ENCODE assay signal across 11 cellular contexts in the genomic region with DNA sequence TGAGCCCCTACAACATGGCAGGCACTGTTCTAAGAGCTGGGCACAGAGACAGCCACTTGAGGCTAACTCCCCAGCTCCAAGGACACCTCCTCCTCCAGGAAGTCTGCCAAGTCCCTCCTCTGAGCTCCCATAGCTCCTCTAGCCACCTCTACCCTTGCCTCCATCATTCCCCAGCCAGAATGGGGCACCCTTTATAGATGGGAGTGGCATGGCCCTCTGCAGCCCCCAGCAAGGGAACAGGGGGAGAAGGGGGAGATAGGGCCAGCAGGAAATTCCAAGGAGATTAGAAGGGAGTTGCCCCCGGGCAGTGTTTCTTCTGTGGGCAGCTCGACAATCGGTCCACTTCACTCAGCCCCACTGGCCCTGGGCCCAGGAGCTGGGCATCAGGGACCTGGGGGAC. TPM values are rescaled to one million over a fixed set of nuclear protein-coding genes. Genes with fewer than 3 reads are reported as not detected.
A peak's percentile ranks its signal among the peaks of the same experiment; 100 is the strongest.
DNase-seq lines count a peak whose midpoint lies in the region; ATAC-seq and TF ChIP-seq lines count a peak whose summit lies in the region.
"Had no signal": no experiment of that assay in that cellular context is flagged by ENCODE, and none has a peak within 500 bp of the region (broad histone marks: within the 10 kb centered on the region; RNA-seq: fewer than 3 reads in every experiment).

No MANE protein-coding gene starts in this region.

- peak overlapping the region; percentile 35 for H3K4me3 Mint-ChIP-seq in activated T-helper 17 cell treated with anti-CD3 and anti-CD28 coated beads, Interleukin-2, amount 50 U/mL, for 72 hours
- no peak overlapping the region for H3K4me3 Mint-ChIP-seq in stimulated activated memory B cell treated with anti-CD40 and anti-IgM and Interleukin-4, amounts not matched to agents 10 μg/mL and 1 μg/mL and 100 μg/mL, for 72 hours

- ATAC-seq in activated T-helper 17 cell treated with anti-CD3 and anti-CD28 coated beads, Interleukin-2, amount 50 U/mL, for 72 hours (replicated peaks): no peak
- ATAC-seq in gastroesophageal sphincter (no peak), GM19467 (IDR thresholded peaks at IDR 0.05; ENCODE audit: unreplicated experiment) (no peak), HG03460 (IDR thresholded peaks at IDR 0.05; ENCODE audit: unreplicated experiment) (no peak)
- ATAC-seq in stimulated activated memory B cell treated with anti-CD40 and anti-IgM and Interleukin-4, amounts not matched to agents 10 μg/mL and 1 μg/mL and 100 μg/mL, for 72 hours: no peak

- no peaks in the 10 kb centered on the region for H3K9me3 Mint-ChIP-seq in activated T-helper 17 cell treated with anti-CD3 and anti-CD28 coated beads, Interleukin-2, amount 50 U/mL, for 72 hours
- H3K9me3 Mint-ChIP-seq in stimulated activated memory B cell treated with anti-CD40 and anti-IgM and Interleukin-4, amounts not matched to agents 10 μg/mL and 1 μg/mL and 100 μg/mL, for 72 hours: no peaks in the 10 kb centered on the region
- H3K9me3 Mint-ChIP-seq: IgD-negative memory B cell had no signal

- TF ChIP-seq POLR2A in gastroesophageal sphincter (IDR thresholded peaks at IDR 0.05): no peak

- intact Hi-C loops in posterior vena cava (cut with DNase I): no loop called here

- H3K27me3 Mint-ChIP-seq in activated T-helper 17 cell treated with anti-CD3 and anti-CD28 coated beads, Interleukin-2, amount 50 U/mL, for 72 hours: peaks cover 1% of the 10 kb centered on the region
- H3K27me3 Mint-ChIP-seq in stimulated activated memory B cell treated with anti-CD40 and anti-IgM and Interleukin-4, amounts not matched to agents 10 μg/mL and 1 μg/mL and 100 μg/mL, for 72 hours: no peaks in the 10 kb centered on the region
- H3K27me3 Mint-ChIP-seq: IgD-negative memory B cell had no signal

- H3K36me3 Mint-ChIP-seq in activated T-helper 17 cell treated with anti-CD3 and anti-CD28 coated beads, Interleukin-2, amount 50 U/mL, for 72 hours (ENCODE audit: low read depth): no peaks in the 10 kb centered on the region
- peaks cover 5% of the 10 kb centered on the region for H3K36me3 Mint-ChIP-seq in stimulated activated memory B cell treated with anti-CD40 and anti-IgM and Interleukin-4, amounts not matched to agents 10 μg/mL and 1 μg/mL and 100 μg/mL, for 72 hours
- H3K36me3 Mint-ChIP-seq: IgD-negative memory B cell had no signal

- WGBS in gastroesophageal sphincter (ENCODE audit: low coverage in 1 of 2), 2 donors: 27% methylated on average over 3 of the region's 3 CpGs; no CpG with 5 or more reads in 1 of the 2 donors

- H3K36me3 ChIP-seq in gastroesophageal sphincter: no peaks in the 10 kb centered on the region
- H3K36me3 ChIP-seq: cardiac muscle cell had no signal

- H3K27ac ChIP-seq in gastroesophageal sphincter: peak overlapping the region in 3 of 4 donors; percentile 91 to 98 (median 96)
- H3K27ac ChIP-seq: cardiac muscle cell had no signal

- no peaks in the 10 kb centered on the region for H3K9me3 ChIP-seq in gastroesophageal sphincter
- H3K9me3 ChIP-seq: HAP-1 had no signal

- H3K27ac Mint-ChIP-seq in activated T-helper 17 cell treated with anti-CD3 and anti-CD28 coated beads, Interleukin-2, amount 50 U/mL, for 72 hours: no peak overlapping the region
- H3K27ac Mint-ChIP-seq in stimulated activated memory B cell treated with anti-CD40 and anti-IgM and Interleukin-4, amounts not matched to agents 10 μg/mL and 1 μg/mL and 100 μg/mL, for 72 hours: peak overlapping the region; percentile 3

- H3K4me1 Mint-ChIP-seq in activated T-helper 17 cell treated with anti-CD3 and anti-CD28 coated beads, Interleukin-2, amount 50 U/mL, for 72 hours: peaks cover 8% of the 10 kb centered on the region
- peaks cover 87% of the 10 kb centered on the region for H3K4me1 Mint-ChIP-seq in stimulated activated memory B cell treated with anti-CD40 and anti-IgM and Interleukin-4, amounts not matched to agents 10 μg/mL and 1 μg/mL and 100 μg/mL, for 72 hours

- no peaks in the 10 kb centered on the region for H3K27me3 ChIP-seq in gastroesophageal sphincter
- H3K27me3 ChIP-seq: cardiac muscle cell had no signal

- TF ChIP-seq EP300 in gastroesophageal sphincter (IDR thresholded peaks at IDR 0.05): no peak

- DNase-seq in GM03348 (ENCODE audit: low spot score) (peak; percentile 48), NK-92 (lab: John Stamatoyannopoulos, UW; ENCODE audit: unreplicated experiment) (no peak), posterior vena cava (ENCODE audit: low spot score) (no peak)

- TF ChIP-seq CTCF in gastroesophageal sphincter (IDR thresholded peaks at IDR 0.05): no peak

- peaks cover 13 to 98% (median 73%) of the 10 kb centered on the region in 3 donors for H3K4me1 ChIP-seq in gastroesophageal sphincter

- no peak overlapping the region for H3K4me3 ChIP-seq in gastroesophageal sphincter
- H3K4me3 ChIP-seq: cardiac muscle cell, HAP-1 had no signal

RNA-seq across cellular contexts. Expression of gene TLDC2, which starts 19.7 kb away (rescaled TPM):
- total RNA-seq in activated T-helper 17 cell treated with anti-CD3 and anti-CD28 coated beads, Interleukin-2, amount 50 U/mL, for 72 hours: not detected
- total RNA-seq in gastroesophageal sphincter (1 to 10 TPM in 1 of 4 donors, under 1 TPM in 2, not detected in 1; 0.27 to 3.7 (median 0.27) TPM), posterior vena cava (under 1 TPM in 1 of 2 donors, not detected in 1; 0.37 TPM)
- total RNA-seq: cardiac muscle cell had no signal
